In genomic region chr13:70960841-70961443, GRCh38 we compare ENCODE assay signal across 9 cellular contexts.
DNase-seq lines count a peak whose midpoint lies in the region; ATAC-seq and TF ChIP-seq lines count a peak whose summit lies in the region.
"Had no signal": no experiment of that assay in that cellular context is flagged by ENCODE, and none has a peak within 500 bp of the region (broad histone marks: within the 10 kb centered on the region; RNA-seq: fewer than 3 reads in every experiment).

No MANE protein-coding gene starts in this region.

- H3K9me3 Mint-ChIP-seq in activated CD8-positive, alpha-beta T cell treated with anti-CD3 and anti-CD28 coated beads for 36 hours, result no peaks in the 10 kb centered on the region
- no peaks in the 10 kb centered on the region for H3K9me3 Mint-ChIP-seq in activated CD4-positive, alpha-beta memory T cell treated with anti-CD3 and anti-CD28 coated beads for 36 hours

- no peak for ATAC-seq in activated CD8-positive, alpha-beta T cell treated with anti-CD3 and anti-CD28 coated beads for 36 hours
- peak; percentile 31 for ATAC-seq in left lobe of liver
- ATAC-seq in HG03139 (IDR thresholded peaks at IDR 0.05; ENCODE audit: unreplicated experiment), result no peak

- no peaks in the 10 kb centered on the region for H3K4me1 Mint-ChIP-seq in activated CD8-positive, alpha-beta T cell treated with anti-CD3 and anti-CD28 coated beads for 36 hours (ENCODE audit: low read depth)
- H3K4me1 Mint-ChIP-seq in activated CD4-positive, alpha-beta memory T cell treated with anti-CD3 and anti-CD28 coated beads for 36 hours (ENCODE audit: low read depth), result no peaks in the 10 kb centered on the region
- H3K4me1 Mint-ChIP-seq: CD4-positive, CD25-positive, alpha-beta regulatory T cell had no signal

- H3K27ac Mint-ChIP-seq in activated CD8-positive, alpha-beta T cell treated with anti-CD3 and anti-CD28 coated beads for 36 hours, result no peak overlapping the region
- no peak overlapping the region for H3K27ac Mint-ChIP-seq in activated CD4-positive, alpha-beta memory T cell treated with anti-CD3 and anti-CD28 coated beads for 36 hours
- H3K27ac Mint-ChIP-seq: CD4-positive, CD25-positive, alpha-beta regulatory T cell had no signal

- POLR2A ChIA-PET in activated CD8-positive, alpha-beta T cell treated with anti-CD3 and anti-CD28 coated beads for 36 hours (lab: Charles Lee), result no interaction called here
- POLR2A ChIA-PET in activated CD4-positive, alpha-beta memory T cell treated with anti-CD3 and anti-CD28 coated beads for 36 hours (lab: Charles Lee), result no interaction called here

- TF ChIP-seq CTCF in activated CD8-positive, alpha-beta T cell treated with anti-CD3 and anti-CD28 coated beads for 36 hours (IDR thresholded peaks at IDR 0.05), result peak; percentile 36

- CTCF ChIA-PET in activated CD8-positive, alpha-beta T cell treated with anti-CD3 and anti-CD28 coated beads for 36 hours (lab: Charles Lee), result interaction anchor here (1.2 kb wide), 1 partner anchor 15 kb away, joined by 4 read pairs; no protein-coding TSS in a partner anchor
- CTCF ChIA-PET in activated CD4-positive, alpha-beta memory T cell treated with anti-CD3 and anti-CD28 coated beads for 36 hours (lab: Charles Lee), result no interaction called here

- intact Hi-C loops in activated CD8-positive, alpha-beta T cell treated with anti-CD3 and anti-CD28 coated beads for 36 hours (cut with micrococcal nuclease), result no loop called here
- intact Hi-C loops in activated CD4-positive, alpha-beta memory T cell treated with anti-CD3 and anti-CD28 coated beads for 36 hours (cut with micrococcal nuclease), result loop anchor here (5.0 kb wide), 1 partner anchor 339 kb away; no protein-coding TSS in a partner anchor

- no peak overlapping the region for H3K4me3 Mint-ChIP-seq in activated CD8-positive, alpha-beta T cell treated with anti-CD3 and anti-CD28 coated beads for 36 hours
- H3K4me3 Mint-ChIP-seq in activated CD4-positive, alpha-beta memory T cell treated with anti-CD3 and anti-CD28 coated beads for 36 hours, result no peak overlapping the region
- H3K4me3 Mint-ChIP-seq: CD4-positive, CD25-positive, alpha-beta regulatory T cell had no signal

- no peaks in the 10 kb centered on the region for H3K36me3 Mint-ChIP-seq in activated CD8-positive, alpha-beta T cell treated with anti-CD3 and anti-CD28 coated beads for 36 hours (ENCODE audit: low read depth)
- no peaks in the 10 kb centered on the region for H3K36me3 Mint-ChIP-seq in activated CD4-positive, alpha-beta memory T cell treated with anti-CD3 and anti-CD28 coated beads for 36 hours
- H3K36me3 Mint-ChIP-seq: CD4-positive, CD25-positive, alpha-beta regulatory T cell had no signal

- peak; percentile 0 for DNase-seq in NCI-H2029 treated with DMSO at 0.1 percent for 48 hours (lab: John Stamatoyannopoulos, UW)
- no peak for DNase-seq in NCI-H2029 (lab: John Stamatoyannopoulos, UW)
- DNase-seq in LoVo (ENCODE audit: low spot score), result peak; percentile 44
- peak; percentile 4 for DNase-seq in activated CD8-positive, alpha-beta T cell treated with anti-CD3 and anti-CD28 coated beads for 36 hours
- no peak for DNase-seq in left lobe of liver (ENCODE audit: low spot score)
- no peak for DNase-seq in activated CD4-positive, alpha-beta T cell treated with anti-CD3 and anti-CD28 coated beads, Interleukin-2, amount 50 U/mL, for 1 hour
- no peak for DNase-seq in activated CD4-positive, alpha-beta memory T cell treated with anti-CD3 and anti-CD28 coated beads for 36 hours

- no peaks in the 10 kb centered on the region for H3K27me3 Mint-ChIP-seq in activated CD8-positive, alpha-beta T cell treated with anti-CD3 and anti-CD28 coated beads for 36 hours
- H3K27me3 Mint-ChIP-seq in activated CD4-positive, alpha-beta memory T cell treated with anti-CD3 and anti-CD28 coated beads for 36 hours, result no peaks in the 10 kb centered on the region
- H3K27me3 Mint-ChIP-seq: CD4-positive, CD25-positive, alpha-beta regulatory T cell had no signal

Comparison
In these comparisons a context has a peak if more than half of its experiments do, and no peak if none do; other contexts are left out.
1. DNase-seq: peak in NCI-H2029 treated with DMSO at 0.1 percent for 48 hours (single experiment), LoVo (single experiment) and activated CD8-positive, alpha-beta T cell treated with anti-CD3 and anti-CD28 coated beads for 36 hours (single experiment); none in NCI-H2029 (single experiment), left lobe of liver (single experiment), activated CD4-positive, alpha-beta T cell treated with anti-CD3 and anti-CD28 coated beads, Interleukin-2, amount 50 U/mL, for 1 hour (single experiment) and activated CD4-positive, alpha-beta memory T cell treated with anti-CD3 and anti-CD28 coated beads for 36 hours (single experiment).